In the genomic region with DNA sequence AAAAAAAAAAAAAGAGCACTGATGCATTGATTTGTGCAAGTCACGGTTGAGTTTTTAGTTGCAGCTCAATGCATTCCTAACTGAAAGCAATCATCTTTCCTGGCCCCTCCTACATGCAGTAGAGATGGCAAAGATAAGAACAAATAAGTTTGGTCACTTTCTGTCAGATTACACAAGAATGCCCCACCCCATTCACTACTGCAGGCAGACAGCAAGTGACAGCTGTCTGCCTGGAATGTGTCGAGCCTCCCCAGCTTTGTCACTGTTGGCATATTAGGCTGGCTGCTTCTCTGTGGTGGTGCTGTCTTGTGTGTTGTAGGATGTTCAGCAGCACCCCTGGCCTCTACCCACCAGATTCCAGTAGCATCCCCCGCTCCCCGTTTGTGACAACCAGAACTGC, we compare ENCODE assay signal across 14 cellular contexts.
"Had no signal": no experiment of that assay in that cellular context is flagged by ENCODE, and none has a peak within 500 bp of the region (broad histone marks: within the 10 kb centered on the region; RNA-seq: fewer than 3 reads in every experiment).

No MANE protein-coding gene starts in this region.

- H3K9me3 ChIP-seq: gastroesophageal sphincter, heart left ventricle, left ventricle myocardium inferior, sigmoid colon, spleen had no signal

- DNase-seq: activated CD4-positive, alpha-beta T cell treated with anti-CD3 and anti-CD28 coated beads, Interleukin-2, amount 50 U/mL, for 48 hours; activated gamma-delta T cell; effector CD8-positive, alpha-beta T cell; heart left ventricle; left ventricle myocardium inferior; mammary epithelial cell; natural killer cell; sigmoid colon; spleen; stimulated activated CD4-positive, alpha-beta T cell treated with anti-CD3 and anti-CD28 coated beads, Interleukin-4, amount 100 ng/mL, for 4 hours had no signal

- H3K27ac ChIP-seq: gastroesophageal sphincter, heart left ventricle, left ventricle myocardium inferior, parathyroid adenoma, sigmoid colon, spleen had no signal

- H3K36me3 ChIP-seq: gastroesophageal sphincter, heart left ventricle, left ventricle myocardium inferior, sigmoid colon, spleen had no signal

- ATAC-seq: esophagus mucosa; gastroesophageal sphincter; heart left ventricle; natural killer cell; stimulated activated memory B cell treated with anti-CD40 and anti-IgM and Interleukin-4, amounts not matched to agents 10 μg/mL and 1 μg/mL and 100 μg/mL, for 72 hours had no signal

- H3K4me3 ChIP-seq: gastroesophageal sphincter, heart left ventricle, left ventricle myocardium inferior, sigmoid colon, spleen had no signal

- H3K4me1 ChIP-seq: gastroesophageal sphincter, parathyroid adenoma, sigmoid colon, spleen had no signal
